8 cellular contexts compared by ENCODE assay signal in genomic region chr4:80202190-80202711, GRCh38. TPM values are rescaled to one million over a fixed set of nuclear protein-coding genes. Genes with fewer than 3 reads are reported as not detected.
DNase-seq lines count a peak whose midpoint lies in the region; ATAC-seq and TF ChIP-seq lines count a peak whose summit lies in the region.

No MANE protein-coding gene starts in this region.

- 1% methylated on average over 17 of the region's 58 CpGs; no CpG with 5 or more reads in 1 of the 2 donors for WGBS in thyroid gland, 2 donors

- ATAC-seq in HG03342 (IDR thresholded peaks at IDR 0.05; ENCODE audit: unreplicated experiment): peak; percentile 81
- ATAC-seq in omental fat pad (ENCODE audit: low FRiP score): peak; percentile 89

- DNase-seq in AML-193 (lab: John Stamatoyannopoulos, UW) (peak; percentile 58 to 60), GM19238 (ENCODE audit: insufficient read length, low spot score) (peak; percentile 73), Peyer's patch (peak; percentile 78 to 93 (median 88)), activated gamma-delta T cell treated with Interleukin-2 at 50 U/mL for 16 hours (peak; percentile 71), germinal center (ENCODE audit: low spot score) (peak; percentile 81), omental fat pad (ENCODE audit: low spot score) (peak; percentile 73), thyroid gland (peak; percentile 66 to 72)

- intact Hi-C loops in thyroid gland (cut with DNase I): no loop called here

- H3K27me3 ChIP-seq in Peyer's patch (peaks cover 0 to 3% of the 10 kb centered on the region in 2 donors), thyroid gland (peaks cover 42% of the 10 kb centered on the region)

- H3K36me3 ChIP-seq in Peyer's patch: no peaks in the 10 kb centered on the region
- H3K36me3 ChIP-seq in thyroid gland: no peaks in the 10 kb centered on the region

- H3K27ac ChIP-seq in Peyer's patch: peak overlapping the region; percentile 68 to 85 (median 81)
- H3K27ac ChIP-seq in thyroid gland: peak overlapping the region in 1 of 3 donors; percentile 56

- H3K4me1 ChIP-seq in Peyer's patch (peaks cover 0 to 27% (median 3%) of the 10 kb centered on the region in 4 donors), thyroid gland (peaks cover 15 to 24% of the 10 kb centered on the region in 2 donors)

- no peak for TF ChIP-seq POLR2A in Peyer's patch (IDR thresholded peaks at IDR 0.05)
- TF ChIP-seq POLR2A in thyroid gland (IDR thresholded peaks at IDR 0.05): no peak

- peak; percentile 60 to 87 (median 77) for TF ChIP-seq CTCF in Peyer's patch (IDR thresholded peaks at IDR 0.05)
- peak in 1 of 3 donors; percentile 83 for TF ChIP-seq CTCF in omental fat pad (IDR thresholded peaks at IDR 0.05)
- peak; percentile 38 to 87 (median 62) for TF ChIP-seq CTCF in thyroid gland (IDR thresholded peaks at IDR 0.05)

- H3K9me3 ChIP-seq in Peyer's patch (no peaks in the 10 kb centered on the region), thyroid gland (no peaks in the 10 kb centered on the region)

- H3K4me3 ChIP-seq in Peyer's patch (peak overlapping the region; percentile 57 to 78 (median 69)), thyroid gland (replicated peaks in 1 of 3) (peak overlapping the region in 1 of 3 donors; percentile 56)

RNA-seq across cellular contexts. Expression of gene PRDM8, which starts 4.9 kb away (rescaled TPM):
- 1 to 10 TPM in 2 of 4 donors, under 1 TPM in 2; 0.35 to 5.8 (median 3.3) TPM for total RNA-seq in Peyer's patch
- 1 to 10 TPM; 1.4 to 5.2 (median 3.2) TPM for total RNA-seq in omental fat pad
- 1 to 10 TPM; 1.3 to 5.4 (median 2.4) TPM for total RNA-seq in thyroid gland
